Comparison of ENCODE assay signal across 22 cellular contexts in the genomic region with DNA sequence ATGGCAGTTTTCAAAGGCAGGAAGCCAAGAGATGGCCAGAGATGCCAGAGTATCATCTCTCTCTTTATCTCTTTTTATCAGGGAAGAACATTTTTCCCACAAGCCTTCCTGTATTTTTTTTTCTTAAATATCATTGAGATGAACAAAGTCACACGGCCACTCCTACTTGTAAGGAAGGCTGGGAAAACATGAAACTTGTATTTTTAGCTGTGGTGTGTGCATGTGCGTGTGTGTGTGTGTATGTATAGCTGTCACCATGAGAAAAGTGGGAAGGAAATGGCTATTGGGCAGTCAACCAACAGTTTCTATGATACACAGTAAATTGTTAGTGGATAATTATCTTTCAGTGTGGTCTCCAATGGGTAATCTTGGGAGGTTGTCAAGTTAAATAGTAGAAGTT.
"Had no signal": no experiment of that assay in that cellular context is flagged by ENCODE, and none has a peak within 500 bp of the region (broad histone marks: within the 10 kb centered on the region; RNA-seq: fewer than 3 reads in every experiment).

No MANE protein-coding gene starts in this region.

- H3K27me3 ChIP-seq: gastrocnemius medialis, heart right ventricle, pancreas, tibial artery, upper lobe of left lung, uterus had no signal

- H3K4me1 Mint-ChIP-seq: memory B cell; stimulated activated effector memory CD8-positive, alpha-beta T cell treated with anti-CD3 and anti-CD28 coated beads, Interleukin-12 subunit alpha, Interleukin-12 subunit beta, amount 100 ng/mL, for 72 hours had no signal

- H3K36me3 Mint-ChIP-seq: memory B cell; natural killer cell treated with Interleukin-12 subunit alpha and Interleukin-12 subunit beta and Interleukin-15 and Interleukin-18, amount 100 ng/mL, for 72 hours; stimulated activated effector memory CD8-positive, alpha-beta T cell treated with anti-CD3 and anti-CD28 coated beads, Interleukin-12 subunit alpha, Interleukin-12 subunit beta, amount 100 ng/mL, for 72 hours had no signal

- H3K27ac ChIP-seq: lower lobe of right lung, pancreas, tibial artery, upper lobe of left lung, uterus had no signal

- H3K27me3 Mint-ChIP-seq: progenitor cell of endocrine pancreas had no signal

- ATAC-seq: esophagus mucosa; gastrocnemius medialis; heart right ventricle; left lobe of liver; lower lobe of right lung; natural killer cell treated with Interleukin-12 subunit alpha and Interleukin-12 subunit beta and Interleukin-15 and Interleukin-18, amount 100 ng/mL, for 72 hours; pancreas; right cardiac atrium; stimulated activated effector memory CD8-positive, alpha-beta T cell treated with anti-CD3 and anti-CD28 coated beads, Interleukin-12 subunit alpha, Interleukin-12 subunit beta, amount 100 ng/mL, for 72 hours; stimulated activated naive CD8-positive, alpha-beta T cell treated with anti-CD3 and anti-CD28 coated beads, Interleukin-15, Interleukin-2, amounts not matched to agents 100 U/mL and 50 U/mL, for 24 hours had no signal

- H3K4me1 ChIP-seq: lower lobe of right lung, pancreas, tibial artery, upper lobe of left lung, uterus had no signal

- H3K27ac Mint-ChIP-seq: memory B cell; natural killer cell treated with Interleukin-12 subunit alpha and Interleukin-12 subunit beta and Interleukin-15 and Interleukin-18, amount 100 ng/mL, for 72 hours; progenitor cell of endocrine pancreas; stimulated activated effector memory CD8-positive, alpha-beta T cell treated with anti-CD3 and anti-CD28 coated beads, Interleukin-12 subunit alpha, Interleukin-12 subunit beta, amount 100 ng/mL, for 72 hours had no signal

- H3K9me3 Mint-ChIP-seq: memory B cell; natural killer cell treated with Interleukin-12 subunit alpha and Interleukin-12 subunit beta and Interleukin-15 and Interleukin-18, amount 100 ng/mL, for 72 hours; stimulated activated effector memory CD8-positive, alpha-beta T cell treated with anti-CD3 and anti-CD28 coated beads, Interleukin-12 subunit alpha, Interleukin-12 subunit beta, amount 100 ng/mL, for 72 hours had no signal

- H3K36me3 ChIP-seq: gastrocnemius medialis, heart right ventricle, lower lobe of right lung, pancreas, tibial artery, upper lobe of left lung, uterus had no signal

- H3K4me3 Mint-ChIP-seq: memory B cell; natural killer cell treated with Interleukin-12 subunit alpha and Interleukin-12 subunit beta and Interleukin-15 and Interleukin-18, amount 100 ng/mL, for 72 hours; stimulated activated effector memory CD8-positive, alpha-beta T cell treated with anti-CD3 and anti-CD28 coated beads, Interleukin-12 subunit alpha, Interleukin-12 subunit beta, amount 100 ng/mL, for 72 hours had no signal

- H3K9me3 ChIP-seq: gastrocnemius medialis, heart right ventricle, lower lobe of right lung, pancreas, tibial artery, upper lobe of left lung, uterus had no signal

- DNase-seq: gastrocnemius medialis; heart right ventricle; hypothalamus; kidney glomerular epithelial cell; lower lobe of right lung; midbrain; occipital lobe; pancreas; right cardiac atrium; stimulated activated CD4-positive, alpha-beta T cell treated with anti-CD3 and anti-CD28 coated beads, Interleukin-4, amount 100 ng/mL, for 1 hour; stimulated activated CD8-positive, alpha-beta memory T cell treated with anti-CD3 and anti-CD28 coated beads, Interleukin-4, amount 100 ng/mL, for 48 hours; stimulated activated naive CD8-positive, alpha-beta T cell treated with anti-CD3 and anti-CD28 coated beads, Interleukin-15, Interleukin-2, amounts not matched to agents 100 U/mL and 50 U/mL, for 24 hours; tibial artery; upper lobe of left lung; uterus had no signal

- H3K4me3 ChIP-seq: gastrocnemius medialis, heart right ventricle, lower lobe of right lung, pancreas, smooth muscle cell, tibial artery, upper lobe of left lung, uterus had no signal

- H3K4me2 ChIP-seq: smooth muscle cell had no signal
